9 cellular contexts compared by ENCODE assay signal in genomic region chr5:170597109-170597741, GRCh38.
A peak's percentile ranks its signal among the peaks of the same experiment; 100 is the strongest.
DNase-seq lines count a peak whose midpoint lies in the region; ATAC-seq and TF ChIP-seq lines count a peak whose summit lies in the region.
"Had no signal": no experiment of that assay in that cellular context is flagged by ENCODE, and none has a peak within 500 bp of the region (broad histone marks: within the 10 kb centered on the region; RNA-seq: fewer than 3 reads in every experiment).

No MANE protein-coding gene starts in this region.

- no peaks in the 10 kb centered on the region for H3K9me3 ChIP-seq in mesodermal cell (ENCODE audit: control insufficient read depth, low read length)
- H3K9me3 ChIP-seq: right lobe of liver had no signal

- H3K27ac ChIP-seq in mesodermal cell (ENCODE audit: low read depth, low read length, severe bottlenecking) = peak overlapping the region; percentile 78
- H3K27ac ChIP-seq: right lobe of liver had no signal

- peaks cover 30% of the 10 kb centered on the region for H3K4me1 Mint-ChIP-seq in activated T-cell treated with anti-CD3 and anti-CD28 coated beads, Interleukin-2, amount 50 U/mL, for 72 hours (ENCODE audit: low read depth)

- no peaks in the 10 kb centered on the region for H3K9me3 Mint-ChIP-seq in activated T-cell treated with anti-CD3 and anti-CD28 coated beads, Interleukin-2, amount 50 U/mL, for 72 hours

- H3K36me3 ChIP-seq in mesodermal cell (ENCODE audit: control insufficient read depth, insufficient read depth, low read length) = no peaks in the 10 kb centered on the region
- H3K36me3 ChIP-seq: right lobe of liver had no signal

- H3K36me3 Mint-ChIP-seq in activated T-cell treated with anti-CD3 and anti-CD28 coated beads, Interleukin-2, amount 50 U/mL, for 72 hours (ENCODE audit: insufficient read depth in 2 of 2) = no peaks in the 10 kb centered on the region

- H3K27me3 Mint-ChIP-seq in activated T-cell treated with anti-CD3 and anti-CD28 coated beads, Interleukin-2, amount 50 U/mL, for 72 hours (ENCODE audit: low read depth) = peaks cover 86% of the 10 kb centered on the region

- no peak overlapping the region for H3K27ac Mint-ChIP-seq in activated T-cell treated with anti-CD3 and anti-CD28 coated beads, Interleukin-2, amount 50 U/mL, for 72 hours

- H3K4me3 ChIP-seq in AG09309 (ENCODE audit: control insufficient read depth, low read depth, low read length) (no peak overlapping the region), mesodermal cell (ENCODE audit: extremely low read depth, insufficient read depth, low read length, poor library complexity, severe bottlenecking) (no peak overlapping the region)
- H3K4me3 ChIP-seq: right lobe of liver had no signal

- 69 to 77% methylated on average over 2 to 4 of the region's 9 CpGs for WGBS in mesodermal cell (ENCODE audit: insufficient coverage in 2 of 2), 2 experiments

- peak; percentile 91 for ATAC-seq in HG02610 (IDR thresholded peaks at IDR 0.05; ENCODE audit: unreplicated experiment)
- peak; percentile 92 to 94 for ATAC-seq in activated T-cell treated with anti-CD3 and anti-CD28 coated beads, Interleukin-2, amount 50 U/mL, for 72 hours (replicated peaks in 1 of 2)
- no peak for ATAC-seq in GM18511 (IDR thresholded peaks at IDR 0.05; ENCODE audit: unreplicated experiment)
- no peak for ATAC-seq in HG02763 (IDR thresholded peaks at IDR 0.05; ENCODE audit: unreplicated experiment)

- peak overlapping the region in 1 of 2 donors; percentile 43 for H3K4me3 Mint-ChIP-seq in activated T-cell treated with anti-CD3 and anti-CD28 coated beads, Interleukin-2, amount 50 U/mL, for 72 hours

- DNase-seq in AG09309 (ENCODE audit: low read depth) (peak; percentile 73), GM19238 (ENCODE audit: insufficient read length, low spot score) (no peak), DMS79 (lab: John Stamatoyannopoulos, UW) (no peak)
- DNase-seq in activated T-cell treated with anti-CD3 and anti-CD28 coated beads, Interleukin-2, amount 50 U/mL, for 72 hours = peak; percentile 63 to 73
- DNase-seq: right lobe of liver had no signal

- H3K4me1 ChIP-seq in mesodermal cell (ENCODE audit: control insufficient read depth, insufficient read depth, low read length, poor library complexity, severe bottlenecking) = peaks cover 30% of the 10 kb centered on the region
- H3K4me1 ChIP-seq: right lobe of liver had no signal

- no peak for TF ChIP-seq CTCF in AG09309 (IDR thresholded peaks at IDR 0.05; ENCODE audit: control insufficient read depth, insufficient read depth, low read depth, low read length, missing control alignments)

Comparison
In these comparisons a context has a peak if more than half of its experiments do, and no peak if none do; other contexts are left out.
1. DNase-seq: peak in AG09309 (single experiment) and activated T-cell treated with anti-CD3 and anti-CD28 coated beads, Interleukin-2, amount 50 U/mL, for 72 hours (2 of 2); none in GM19238 (single experiment) and DMS79 (single experiment).
2. ATAC-seq: peak in HG02610 (single experiment) and activated T-cell treated with anti-CD3 and anti-CD28 coated beads, Interleukin-2, amount 50 U/mL, for 72 hours (2 of 2); none in GM18511 (single experiment) and HG02763 (single experiment).